In the genomic region with DNA sequence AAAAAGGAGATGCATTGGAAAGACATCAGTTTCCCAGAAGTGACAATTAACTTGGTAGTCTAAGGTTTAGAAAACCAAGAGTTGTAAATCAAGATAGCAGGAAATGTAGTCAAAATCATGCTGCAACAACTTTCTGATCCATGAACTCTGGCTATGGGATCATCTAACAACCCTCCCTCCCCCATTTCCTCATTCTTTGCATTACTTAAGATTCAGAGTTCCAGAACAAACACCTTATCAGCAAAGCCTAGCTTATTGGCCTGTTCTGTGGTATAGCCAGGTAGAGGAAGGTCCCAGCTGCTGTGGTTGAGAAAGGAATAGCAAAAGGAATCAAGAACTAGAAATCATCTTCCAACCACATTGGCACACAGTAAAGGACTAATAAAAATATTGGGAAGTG, we compare ENCODE assay signal across 1 cellular context.
TF ChIP-seq lines count a peak whose summit lies in the region.

No MANE protein-coding gene starts in this region.

TF ChIP-seq in SK-N-SH treated with all-trans-retinoic acid at 6 μM for 48 hours, 23 proteins besides CTCF, POLR2A, EP300 and RAD21 (continued from another document):
- no peak for TF ChIP-seq GLIS3 (CRISPR knock-in tag; IDR thresholded peaks at IDR 0.05)
